ENCODE assay signal across 26 cellular contexts in the genomic region with DNA sequence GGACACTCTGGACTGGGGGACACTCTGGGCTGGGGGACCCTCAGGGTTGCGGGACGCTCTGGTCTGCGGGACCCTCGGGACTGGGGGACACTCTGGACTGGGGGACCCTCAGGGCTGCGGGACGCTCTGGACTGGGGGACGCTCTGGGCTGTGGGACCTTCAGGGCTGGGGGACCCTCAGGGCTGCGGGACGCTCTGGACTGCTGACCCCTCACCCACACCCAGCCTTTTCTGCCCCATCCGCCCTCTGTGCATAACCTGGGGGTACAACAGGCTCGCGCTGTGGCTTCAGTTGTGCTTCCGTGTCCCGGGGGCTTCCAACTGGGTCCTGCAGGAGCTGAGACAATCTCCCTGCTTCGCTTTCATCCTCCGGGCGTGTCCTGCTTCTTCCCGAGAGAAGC.
"Had no signal": no experiment of that assay in that cellular context is flagged by ENCODE, and none has a peak within 500 bp of the region (broad histone marks: within the 10 kb centered on the region; RNA-seq: fewer than 3 reads in every experiment).

No MANE protein-coding gene starts in this region.

- H3K9me3 ChIP-seq: suprapubic skin, testis, thoracic aorta, thyroid gland, tibial artery, tibial nerve, transverse colon, upper lobe of left lung, upper lobe of right lung, uterus, vagina had no signal

- H3K27ac ChIP-seq: stomach, suprapubic skin, testis, thoracic aorta, thyroid gland, tibial artery, tibial nerve, transverse colon, upper lobe of left lung, upper lobe of right lung, uterus, vagina had no signal

- ATAC-seq: stimulated activated effector memory CD8-positive, alpha-beta T cell treated with anti-CD3 and anti-CD28 coated beads, Interleukin-12 subunit alpha, Interleukin-12 subunit beta, amount 100 ng/mL, for 72 hours; stimulated activated memory B cell treated with anti-CD40 and anti-IgM and Interleukin-4, amounts not matched to agents 10 μg/mL and 1 μg/mL and 100 μg/mL, for 72 hours; stimulated activated naive B cell treated with anti-CD40 and anti-IgM and Interleukin-4, amounts not matched to agents 10 μg/mL and 1 μg/mL and 100 μg/mL, for 72 hours; stimulated activated naive CD8-positive, alpha-beta T cell treated with anti-CD3 and anti-CD28 coated beads, Interleukin-15, amount 100 ng/mL, for 72 hours; stimulated activated naive CD8-positive, alpha-beta T cell treated with anti-CD3 and anti-CD28 coated beads, Interleukin-15, Interleukin-2, amounts not matched to agents 100 U/mL and 50 U/mL, for 24 hours; upper lobe of right lung had no signal

- H3K4me3 ChIP-seq: stomach, suprapubic skin, thoracic aorta, thyroid gland, tibial artery, tibial nerve, transverse colon, upper lobe of left lung, upper lobe of right lung, uterus, vagina had no signal

- DNase-seq: stimulated activated CD4-positive, alpha-beta T cell treated with anti-CD3 and anti-CD28 coated beads, Interleukin-2, amount 100 ng/mL, for 48 hours; stimulated activated CD4-positive, alpha-beta T cell treated with anti-CD3 and anti-CD28 coated beads, Interleukin-4, amount 100 ng/mL, for 1 hour; stimulated activated CD4-positive, alpha-beta T cell treated with anti-CD3 and anti-CD28 coated beads, Interleukin-4, amount 100 ng/mL, for 24 hours; stimulated activated CD4-positive, alpha-beta T cell treated with anti-CD3 and anti-CD28 coated beads, Interleukin-4, amount 100 ng/mL, for 4 hours; stimulated activated CD8-positive, alpha-beta memory T cell treated with anti-CD3 and anti-CD28 coated beads, Interleukin-4, amount 100 ng/mL, for 48 hours; stimulated activated naive B cell treated with anti-CD40 and anti-IgM and Interleukin-4, amounts not matched to agents 10 μg/mL and 1 μg/mL and 100 μg/mL, for 72 hours; stimulated activated naive CD4-positive, alpha-beta T cell; stimulated activated naive CD4-positive, alpha-beta T cell treated with Interleukin-2 at 50 U/mL for 16 hours; stimulated activated naive CD8-positive, alpha-beta T cell treated with anti-CD3 and anti-CD28 coated beads, Interleukin-15, amount 100 ng/mL, for 72 hours; stimulated activated naive CD8-positive, alpha-beta T cell treated with anti-CD3 and anti-CD28 coated beads, Interleukin-15, Interleukin-2, amounts not matched to agents 100 U/mL and 50 U/mL, for 24 hours; stomach; substantia nigra; testis; thyroid gland; tibial artery; transverse colon; trophoblast cell; upper lobe of right lung; uterus had no signal

- H3K36me3 ChIP-seq: stomach, suprapubic skin, thoracic aorta, thyroid gland, tibial artery, tibial nerve, transverse colon, upper lobe of left lung, upper lobe of right lung, uterus, vagina had no signal

- H3K4me1 ChIP-seq: stomach, suprapubic skin, testis, thyroid gland, tibial artery, tibial nerve, transverse colon, upper lobe of left lung, upper lobe of right lung, uterus, vagina had no signal

- H3K27me3 ChIP-seq: stomach, suprapubic skin, testis, thyroid gland, tibial artery, tibial nerve, transverse colon, upper lobe of left lung, upper lobe of right lung, uterus, vagina had no signal
